Comparison of ENCODE assay signal across 8 cellular contexts in the genomic region with DNA sequence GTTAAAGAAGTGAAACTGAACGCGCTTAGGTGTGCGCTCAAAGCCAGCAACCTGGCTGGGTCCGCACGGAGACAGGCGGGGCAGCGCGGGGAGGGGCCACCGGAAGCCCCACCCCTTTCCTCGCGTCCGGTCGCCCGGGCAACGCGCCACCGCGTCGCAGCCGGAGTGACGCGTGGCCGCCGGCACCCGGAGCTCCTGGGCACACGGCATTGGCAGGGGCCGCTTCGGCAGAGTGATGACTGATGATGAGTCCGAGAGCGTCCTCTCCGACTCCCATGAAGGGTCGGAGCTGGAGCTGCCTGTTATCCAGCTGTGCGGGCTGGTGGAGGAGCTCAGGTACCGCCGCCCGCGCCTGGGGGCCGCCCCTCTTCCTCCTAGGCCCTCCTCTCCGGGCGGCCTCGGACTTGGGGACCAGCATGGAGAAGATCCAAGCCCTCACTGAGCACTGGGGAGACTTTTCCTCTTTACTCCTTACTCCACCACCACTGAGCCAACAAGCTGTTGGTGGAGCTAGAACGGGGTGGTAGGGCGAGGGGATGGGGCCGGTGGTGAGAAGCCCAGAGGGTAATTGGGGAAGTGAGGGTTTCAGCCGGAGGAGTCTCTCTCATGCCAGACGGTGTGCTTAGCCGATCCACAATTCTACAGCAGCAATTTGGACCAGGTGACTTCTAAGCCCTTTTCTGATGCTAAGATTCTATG. TPM values are rescaled to one million over a fixed set of nuclear protein-coding genes. Genes with fewer than 3 reads are reported as not detected.
DNase-seq lines count a peak whose midpoint lies in the region; ATAC-seq and TF ChIP-seq lines count a peak whose summit lies in the region.

No MANE protein-coding gene starts in this region.

- no peak for TF ChIP-seq CTCF in CD8-positive, alpha-beta T cell (IDR thresholded peaks at IDR 0.05)
- no peak for TF ChIP-seq CTCF in epithelial cell of esophagus (IDR thresholded peaks at IDR 0.05; ENCODE audit: insufficient read depth, low read depth, low read length, missing control alignments)

- peaks cover 2% of the 10 kb centered on the region for H3K27me3 Mint-ChIP-seq in CD8-positive, alpha-beta T cell (ENCODE audit: low read depth)

- no peaks in the 10 kb centered on the region for H3K36me3 Mint-ChIP-seq in CD8-positive, alpha-beta T cell

- CTCF ChIA-PET in CD8-positive, alpha-beta T cell (lab: Charles Lee), result interaction anchor here (3.2 kb wide), 1 partner anchor 10 kb away, joined by 11 read pairs; no protein-coding TSS in a partner anchor

- H3K9me3 ChIP-seq in CD8-positive, alpha-beta T cell (ENCODE audit: low read length), result no peaks in the 10 kb centered on the region

- intact Hi-C loops in CD8-positive, alpha-beta T cell (cut with DNase I, micrococcal nuclease), result loop anchor here (1.0 to 5.0 kb wide), 8 partner anchors 14 to 380 kb away; partner anchors contain the start of genes CFAP20 (in 2 of the 2), CSNK2A2 (in 2 of the 2), CNOT1 (in 1 of the 2) and GINS3 (in 1 of the 2)

- peaks cover 9% of the 10 kb centered on the region for H3K4me1 Mint-ChIP-seq in CD8-positive, alpha-beta T cell (ENCODE audit: low read depth)

- H3K4me3 ChIP-seq in CD8-positive, alpha-beta T cell (ENCODE audit: low read depth, low read length), result peak overlapping the region; percentile 64
- H3K4me3 ChIP-seq in epithelial cell of esophagus (ENCODE audit: low read length), result peak overlapping the region; percentile 84

- no peaks in the 10 kb centered on the region for H3K27me3 ChIP-seq in CD8-positive, alpha-beta T cell (ENCODE audit: insufficient read depth, low read length)

- no peak overlapping the region for H3K27ac Mint-ChIP-seq in CD8-positive, alpha-beta T cell

- peak overlapping the region; percentile 21 for H3K27ac ChIP-seq in CD8-positive, alpha-beta T cell (ENCODE audit: low read depth, low read length)

- DNase-seq in CD8-positive, alpha-beta T cell, result peak; percentile 70 to 88 (median 81)
- DNase-seq in NOMO-1 (lab: John Stamatoyannopoulos, UW; ENCODE audit: unreplicated experiment in 2 of 2) (peak; percentile 65 to 80), epithelial cell of esophagus (ENCODE audit: low read depth) (peak; percentile 92), mucosa of gallbladder (ENCODE audit: low spot score) (peak; percentile 78)
- peak; percentile 36 for DNase-seq in activated CD8-positive, alpha-beta memory T cell treated with anti-CD3 and anti-CD28 coated beads, Interleukin-2, amount 50 U/mL, for 24 hours (ENCODE audit: extremely low read depth)
- peak; percentile 53 to 73 for DNase-seq in stimulated activated CD8-positive, alpha-beta memory T cell treated with anti-CD3 and anti-CD28 coated beads, Interleukin-4, amount 100 ng/mL, for 1 hour (ENCODE audit: low read depth in 2 of 2, low spot score in 1 of 2)

- H3K4me3 Mint-ChIP-seq in CD8-positive, alpha-beta T cell, result peak overlapping the region; percentile 83

- no peaks in the 10 kb centered on the region for H3K36me3 ChIP-seq in CD8-positive, alpha-beta T cell (ENCODE audit: insufficient read depth, low read length)

- no peaks in the 10 kb centered on the region for H3K9me3 Mint-ChIP-seq in CD8-positive, alpha-beta T cell

- peak; percentile 98 for ATAC-seq in CD8-positive, alpha-beta T cell
- ATAC-seq in GM19372 (IDR thresholded peaks at IDR 0.05; ENCODE audit: low read depth, unreplicated experiment) (peak; percentile 87), HG03469 (IDR thresholded peaks at IDR 0.05; ENCODE audit: unreplicated experiment) (peak; percentile 84)

- peaks cover 10% of the 10 kb centered on the region for H3K4me1 ChIP-seq in CD8-positive, alpha-beta T cell (ENCODE audit: insufficient read depth, low read length)

- POLR2A ChIA-PET in CD8-positive, alpha-beta T cell (lab: Charles Lee), result interaction anchor here (0.7 to 1.5 kb wide), 3 partner anchors 8 to 120 kb away, joined by 3 to 6 read pairs (median 3); partner anchors contain the start of gene CFAP20

RNA-seq across cellular contexts. Expression of gene PRSS54, which starts 44.9 kb away (rescaled TPM):
- not detected for total RNA-seq in CD8-positive, alpha-beta T cell
- total RNA-seq in mucosa of gallbladder, result not detected

RNA-seq across cellular contexts. Expression of gene CSNK2A2, which starts 52.0 kb away (rescaled TPM):
- 10 to 100 TPM; 53.3 to 58.4 TPM for total RNA-seq in CD8-positive, alpha-beta T cell
- total RNA-seq in mucosa of gallbladder, result 58.5 TPM

Comparison
In these comparisons a context has a peak if more than half of its experiments do, and no peak if none do; other contexts are left out.
1. Peak in every context shown above with its lines: DNase-seq, ATAC-seq, H3K4me3 ChIP-seq and H3K27ac ChIP-seq.
2. DNase-seq: peak in every context shown above with its lines; median percentile 92 in epithelial cell of esophagus; 81 in CD8-positive, alpha-beta T cell; 78 in mucosa of gallbladder; 72 in NOMO-1; 63 in stimulated activated CD8-positive, alpha-beta memory T cell treated with anti-CD3 and anti-CD28 coated beads, Interleukin-4, amount 100 ng/mL, for 1 hour; 36 in activated CD8-positive, alpha-beta memory T cell treated with anti-CD3 and anti-CD28 coated beads, Interleukin-2, amount 50 U/mL, for 24 hours.